ENCODE assay signal across 31 cellular contexts in the genomic region with DNA sequence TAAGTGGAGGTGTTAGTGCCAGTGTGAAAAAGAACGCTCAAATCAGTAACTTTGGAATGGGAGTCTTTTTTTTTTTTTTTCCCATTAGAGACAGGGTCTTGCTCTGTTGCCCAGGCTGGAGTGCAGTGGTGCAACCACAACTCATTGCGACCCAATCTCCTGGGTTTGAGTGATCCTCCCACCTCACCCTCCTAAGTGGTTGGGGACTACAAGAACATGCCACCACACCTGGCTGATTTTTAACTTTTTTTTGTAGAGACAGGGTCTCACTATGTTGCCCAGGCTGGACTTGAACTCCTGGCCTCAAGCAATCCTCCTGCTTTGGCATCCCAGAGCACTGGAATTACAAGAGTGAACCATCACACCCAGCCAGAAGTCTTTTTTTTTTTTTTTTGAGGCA.
"Had no signal": no experiment of that assay in that cellular context is flagged by ENCODE, and none has a peak within 500 bp of the region (broad histone marks: within the 10 kb centered on the region; RNA-seq: fewer than 3 reads in every experiment).

No MANE protein-coding gene starts in this region.

- H3K27ac ChIP-seq: ascending aorta, breast epithelium, cardiac muscle cell, colonic mucosa, esophagus muscularis mucosa, foreskin keratinocyte, gastrocnemius medialis, heart right ventricle had no signal

- H3K27me3 ChIP-seq: ascending aorta, breast epithelium, cardiac muscle cell, colonic mucosa, esophagus muscularis mucosa, foreskin keratinocyte, gastrocnemius medialis, heart right ventricle had no signal

- H3K27me3 Mint-ChIP-seq: activated CD4-positive, alpha-beta memory T cell treated with anti-CD3 and anti-CD28 coated beads, Interleukin-2, amount 10 ng/mL, durations not matched to agents 7 days and 5 days; activated CD4-positive, alpha-beta T cell treated with anti-CD3 and anti-CD28 coated beads, Interleukin-2, amount 10 ng/mL, durations not matched to agents 7 days and 5 days; activated naive CD4-positive, alpha-beta T cell treated with anti-CD3 and anti-CD28 coated beads, Interleukin-2, amount 10 ng/mL, durations not matched to agents 7 days and 5 days; activated naive CD8-positive, alpha-beta T cell treated with anti-CD3 and anti-CD28 coated beads, Interleukin-2, amount 10 ng/mL, durations not matched to agents 7 days and 5 days; activated T-cell treated with anti-CD3 and anti-CD28 coated beads, Interleukin-2, amount 50 U/mL, for 24 hours; brain had no signal

- ATAC-seq: activated naive CD4-positive, alpha-beta T cell treated with anti-CD3 and anti-CD28 coated beads, Interleukin-2, amount 50 U/mL, for 72 hours; activated T-cell treated with anti-CD3 and anti-CD28 coated beads, Interleukin-2, amount 50 U/mL, for 72 hours; foreskin keratinocyte; gastrocnemius medialis; heart right ventricle had no signal

- H3K36me3 Mint-ChIP-seq: activated naive CD4-positive, alpha-beta T cell treated with anti-CD3 and anti-CD28 coated beads, Interleukin-2, amount 50 U/mL, for 72 hours had no signal

- DNase-seq: activated CD4-positive, alpha-beta memory T cell treated with anti-CD3 and anti-CD28 coated beads, Interleukin-2, amount 10 ng/mL, durations not matched to agents 7 days and 5 days; activated CD4-positive, alpha-beta T cell treated with anti-CD3 and anti-CD28 coated beads for 1 hour; activated CD4-positive, alpha-beta T cell treated with anti-CD3 and anti-CD28 coated beads for 4 hours; activated CD4-positive, alpha-beta T cell treated with anti-CD3 and anti-CD28 coated beads, Interleukin-2, amount 10 ng/mL, durations not matched to agents 7 days and 5 days; activated CD4-positive, alpha-beta T cell treated with anti-CD3 and anti-CD28 coated beads, Interleukin-2, amount 50 U/mL, for 4 hours; activated CD8-positive, alpha-beta memory T cell treated with anti-CD3 and anti-CD28 coated beads, Interleukin-2, amount 50 U/mL, for 48 hours; activated gamma-delta T cell; activated naive CD4-positive, alpha-beta T cell; activated naive CD4-positive, alpha-beta T cell treated with anti-CD3 and anti-CD28 coated beads, Interleukin-2, amount 10 ng/mL, durations not matched to agents 7 days and 5 days; activated naive CD8-positive, alpha-beta T cell treated with anti-CD3 and anti-CD28 coated beads, Interleukin-2, amount 10 ng/mL, durations not matched to agents 7 days and 5 days; activated T-cell treated with anti-CD3 and anti-CD28 coated beads for 4 hours; activated T-cell treated with anti-CD3 and anti-CD28 coated beads, Interleukin-2, amount 50 U/mL, for 24 hours; activated T-cell treated with anti-CD3 and anti-CD28 coated beads, Interleukin-2, amount 50 U/mL, for 72 hours; central memory CD4-positive, alpha-beta T cell; cerebellar nuclear complex; colonic mucosa; effector CD8-positive, alpha-beta T cell; foreskin keratinocyte; gastrocnemius medialis; glutamatergic neuron; heart right ventricle; T-helper 1 cell; T-helper 2 cell had no signal

- H3K9me3 Mint-ChIP-seq: activated CD4-positive, alpha-beta memory T cell treated with anti-CD3 and anti-CD28 coated beads, Interleukin-2, amount 10 ng/mL, durations not matched to agents 7 days and 5 days; activated CD4-positive, alpha-beta T cell treated with anti-CD3 and anti-CD28 coated beads, Interleukin-2, amount 10 ng/mL, durations not matched to agents 7 days and 5 days; activated naive CD4-positive, alpha-beta T cell treated with anti-CD3 and anti-CD28 coated beads, Interleukin-2, amount 10 ng/mL, durations not matched to agents 7 days and 5 days; activated naive CD4-positive, alpha-beta T cell treated with anti-CD3 and anti-CD28 coated beads, Interleukin-2, amount 50 U/mL, for 72 hours; activated naive CD8-positive, alpha-beta T cell treated with anti-CD3 and anti-CD28 coated beads, Interleukin-2, amount 10 ng/mL, durations not matched to agents 7 days and 5 days; activated T-cell treated with anti-CD3 and anti-CD28 coated beads, Interleukin-2, amount 50 U/mL, for 24 hours; activated T-cell treated with anti-CD3 and anti-CD28 coated beads, Interleukin-2, amount 50 U/mL, for 72 hours; brain had no signal

- H3K4me3 Mint-ChIP-seq: activated CD4-positive, alpha-beta memory T cell treated with anti-CD3 and anti-CD28 coated beads, Interleukin-2, amount 10 ng/mL, durations not matched to agents 7 days and 5 days; activated CD4-positive, alpha-beta T cell treated with anti-CD3 and anti-CD28 coated beads, Interleukin-2, amount 10 ng/mL, durations not matched to agents 7 days and 5 days; activated naive CD4-positive, alpha-beta T cell treated with anti-CD3 and anti-CD28 coated beads, Interleukin-2, amount 10 ng/mL, durations not matched to agents 7 days and 5 days; activated naive CD8-positive, alpha-beta T cell treated with anti-CD3 and anti-CD28 coated beads, Interleukin-2, amount 10 ng/mL, durations not matched to agents 7 days and 5 days; activated T-cell treated with anti-CD3 and anti-CD28 coated beads, Interleukin-2, amount 50 U/mL, for 24 hours; activated T-cell treated with anti-CD3 and anti-CD28 coated beads, Interleukin-2, amount 50 U/mL, for 72 hours; brain had no signal

- H3K36me3 ChIP-seq: breast epithelium, colonic mucosa had no signal

- H3K27ac Mint-ChIP-seq: activated CD4-positive, alpha-beta memory T cell treated with anti-CD3 and anti-CD28 coated beads, Interleukin-2, amount 10 ng/mL, durations not matched to agents 7 days and 5 days; activated CD4-positive, alpha-beta T cell treated with anti-CD3 and anti-CD28 coated beads, Interleukin-2, amount 10 ng/mL, durations not matched to agents 7 days and 5 days; activated naive CD4-positive, alpha-beta T cell treated with anti-CD3 and anti-CD28 coated beads, Interleukin-2, amount 10 ng/mL, durations not matched to agents 7 days and 5 days; activated naive CD4-positive, alpha-beta T cell treated with anti-CD3 and anti-CD28 coated beads, Interleukin-2, amount 50 U/mL, for 72 hours; activated naive CD8-positive, alpha-beta T cell treated with anti-CD3 and anti-CD28 coated beads, Interleukin-2, amount 10 ng/mL, durations not matched to agents 7 days and 5 days; activated T-cell treated with anti-CD3 and anti-CD28 coated beads, Interleukin-2, amount 50 U/mL, for 24 hours; activated T-cell treated with anti-CD3 and anti-CD28 coated beads, Interleukin-2, amount 50 U/mL, for 72 hours; brain had no signal

- H3K4me3 ChIP-seq: ascending aorta, breast epithelium, cardiac muscle cell, colonic mucosa, esophagus muscularis mucosa, gastrocnemius medialis, heart right ventricle had no signal

- H3K9me3 ChIP-seq: ascending aorta, breast epithelium, colonic mucosa, esophagus muscularis mucosa, gastrocnemius medialis, heart right ventricle had no signal

- FAIRE-seq: endometrium, endothelial cell of umbilical vein had no signal

- H3K4me1 ChIP-seq: breast epithelium had no signal
